ENCODE assay signal across 22 cellular contexts in the genomic region with DNA sequence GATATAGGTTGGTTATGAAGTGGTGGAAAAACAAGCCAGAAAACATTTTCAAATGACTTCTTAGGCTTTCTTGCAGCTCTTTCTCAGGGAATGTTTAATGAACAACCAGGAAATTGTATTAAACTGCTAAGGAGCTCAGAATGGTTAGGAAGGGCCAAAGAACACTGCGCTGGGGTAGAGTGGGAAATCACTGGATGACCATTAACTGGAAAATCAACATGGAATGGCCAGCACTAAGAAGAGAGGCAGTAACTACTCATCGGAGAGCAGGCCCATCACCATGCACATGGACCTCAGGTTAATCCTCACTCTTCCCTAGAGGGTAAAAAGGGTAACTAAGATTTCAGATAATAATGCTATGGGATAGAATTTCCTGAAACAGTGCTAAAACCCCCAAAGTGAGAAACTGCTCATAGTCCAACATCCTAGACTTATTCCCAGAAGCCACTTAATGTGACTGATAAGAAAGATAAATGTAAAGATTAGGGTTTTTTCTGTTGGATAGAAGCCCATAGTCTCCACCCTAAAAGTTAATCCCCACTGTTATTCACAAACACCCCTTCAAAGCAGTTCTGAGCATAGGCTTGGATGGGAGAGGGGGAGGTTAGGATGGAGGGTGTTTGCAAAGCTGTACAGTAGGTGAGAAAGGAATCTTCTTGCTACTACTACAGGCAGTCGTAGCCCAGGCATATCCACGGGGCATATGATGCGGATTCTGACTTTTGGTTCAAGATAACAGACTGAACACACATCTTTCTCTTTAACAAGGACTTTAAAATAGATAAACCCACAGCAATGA.
"Had no signal": no experiment of that assay in that cellular context is flagged by ENCODE, and none has a peak within 500 bp of the region (broad histone marks: within the 10 kb centered on the region; RNA-seq: fewer than 3 reads in every experiment).

No MANE protein-coding gene starts in this region.

- H3K4me1 ChIP-seq: gastroesophageal sphincter, pancreas, prostate gland, spleen, testis, tibial nerve, vagina had no signal

- H3K27me3 ChIP-seq: esophagus squamous epithelium, gastroesophageal sphincter, pancreas, spleen, testis, tibial nerve, upper lobe of right lung, vagina had no signal

- H3K27ac ChIP-seq: esophagus squamous epithelium, gastroesophageal sphincter, pancreas, prostate gland, spleen, testis, tibial nerve, upper lobe of right lung, vagina had no signal

- DNase-seq: esophagus squamous epithelium; foreskin fibroblast; glutamatergic neuron; left cardiac atrium; mammary epithelial cell; occipital lobe; pancreas; retina; spleen; stimulated activated CD4-positive, alpha-beta T cell treated with anti-CD3 and anti-CD28 coated beads, Interleukin-15, amount 100 ng/mL, for 24 hours; stimulated activated CD4-positive, alpha-beta T cell treated with anti-CD3 and anti-CD28 coated beads, Interleukin-1b, Interleukin-23, amount 100 ng/mL, for 48 hours; stimulated activated CD4-positive, alpha-beta T cell treated with anti-CD3 and anti-CD28 coated beads, Interleukin-4, amount 100 ng/mL, for 24 hours; stimulated activated naive B cell treated with anti-CD40 and anti-IgM and Interleukin-4, amounts not matched to agents 10 μg/mL and 1 μg/mL and 100 μg/mL, for 72 hours; stimulated activated naive CD8-positive, alpha-beta T cell treated with anti-CD3 and anti-CD28 coated beads, Interleukin-15, amount 100 ng/mL, for 72 hours; testis; upper lobe of right lung had no signal

- H3K4me3 ChIP-seq: esophagus squamous epithelium, gastroesophageal sphincter, pancreas, prostate gland, spleen, testis, tibial nerve, upper lobe of right lung, vagina had no signal

- ATAC-seq: gastroesophageal sphincter; left cardiac atrium; natural killer cell treated with Interleukin-12 subunit alpha and Interleukin-12 subunit beta and Interleukin-15 and Interleukin-18, amount 100 ng/mL, for 72 hours; sciatic nerve; stimulated activated naive B cell treated with anti-CD40 and anti-IgM and Interleukin-4, amounts not matched to agents 10 μg/mL and 1 μg/mL and 100 μg/mL, for 72 hours; stimulated activated naive CD8-positive, alpha-beta T cell treated with anti-CD3 and anti-CD28 coated beads, Interleukin-15, amount 100 ng/mL, for 72 hours had no signal

- H3K36me3 ChIP-seq: esophagus squamous epithelium, gastroesophageal sphincter, pancreas, prostate gland, spleen, tibial nerve, upper lobe of right lung, vagina had no signal
